In genomic region chr5:115894342-115894741, GRCh38 we compare ENCODE assay signal across 17 cellular contexts.
"Had no signal": no experiment of that assay in that cellular context is flagged by ENCODE, and none has a peak within 500 bp of the region (broad histone marks: within the 10 kb centered on the region; RNA-seq: fewer than 3 reads in every experiment).

No MANE protein-coding gene starts in this region.

- DNase-seq: effector memory CD8-positive, alpha-beta T cell; foreskin fibroblast; head of caudate nucleus; kidney; left cardiac atrium; left ventricle myocardium superior; naive thymus-derived CD4-positive, alpha-beta T cell; nephron progenitor cell; posterior cingulate gyrus; small intestine; stimulated activated CD4-positive, alpha-beta T cell treated with anti-CD3 and anti-CD28 coated beads, Interleukin-12 subunit alpha, Interleukin-12 subunit beta, amount 100 ng/mL, for 4 hours; stimulated activated naive CD4-positive, alpha-beta T cell treated with Interleukin-2 at 50 U/mL for 16 hours; trophoblast cell had no signal

- H3K4me1 ChIP-seq: esophagus muscularis mucosa, right atrium auricular region had no signal

- ATAC-seq: effector memory CD8-positive, alpha-beta T cell; left cardiac atrium; left ventricle myocardium superior; naive thymus-derived CD4-positive, alpha-beta T cell had no signal

- H3K27ac ChIP-seq: epithelial cell of prostate, esophagus muscularis mucosa, hepatocyte, right atrium auricular region had no signal

- H3K9me3 ChIP-seq: esophagus muscularis mucosa, right atrium auricular region had no signal

- H3K27me3 ChIP-seq: esophagus muscularis mucosa, hepatocyte, right atrium auricular region had no signal

- H3K4me3 ChIP-seq: esophagus muscularis mucosa, hepatocyte, right atrium auricular region had no signal
